8 cellular contexts compared by ENCODE assay signal in genomic region chr7:129948877-129949291, GRCh38. TPM values are rescaled to one million over a fixed set of nuclear protein-coding genes. Genes with fewer than 3 reads are reported as not detected.
DNase-seq lines count a peak whose midpoint lies in the region; ATAC-seq and TF ChIP-seq lines count a peak whose summit lies in the region.

No MANE protein-coding gene starts in this region.

- H3K4me1 ChIP-seq in Karpas-422 (ENCODE audit: low read length) (peaks cover 40% of the 10 kb centered on the region), SJSA1 (replicated peaks) (peaks cover 50% of the 10 kb centered on the region), testis (peaks cover 32% of the 10 kb centered on the region)

- 1 to 2% methylated on average over 10 of the region's 10 CpGs for WGBS in testis, 2 donors

- H3K36me3 ChIP-seq in Karpas-422 (ENCODE audit: insufficient read depth, low read length) = peaks cover 21% of the 10 kb centered on the region
- H3K36me3 ChIP-seq in SJSA1 = peaks cover 7% of the 10 kb centered on the region
- no peaks in the 10 kb centered on the region for H3K36me3 ChIP-seq in testis (ENCODE audit: low read depth, missing control alignments)

- no peaks in the 10 kb centered on the region for H4K20me1 ChIP-seq in Karpas-422 (ENCODE audit: insufficient read depth, low read depth, low read length)

- DNase-seq in DMS53 (lab: John Stamatoyannopoulos, UW) (peak; percentile 98), Karpas-422 (peak; percentile 93), SJSA1 (ENCODE audit: low read depth in 1 of 2, low spot score in 2 of 2) (peak; percentile 88 to 90), glutamatergic neuron (peak; percentile 86), omental fat pad (ENCODE audit: low spot score) (peak; percentile 57), testis (peak; percentile 94)
- peak; percentile 93 for DNase-seq in activated naive CD4-positive, alpha-beta T cell treated with anti-CD3 and anti-CD28 coated beads, Interleukin-2, amount 10 ng/mL, durations not matched to agents 7 days and 5 days

- intact Hi-C loops in testis (cut with DNase I; ENCODE audit: low total_unique reads) = no loop called here

- peak overlapping the region; percentile 89 for H3K27ac ChIP-seq in Karpas-422 (ENCODE audit: low read length)
- peak overlapping the region; percentile 57 for H3K27ac ChIP-seq in SJSA1
- H3K27ac ChIP-seq in testis = peak overlapping the region; percentile 98 to 99

- H3K9me2 ChIP-seq in Karpas-422 (replicated peaks; ENCODE audit: insufficient read depth, low read length) = no peaks in the 10 kb centered on the region

- H3K4me3 ChIP-seq in Karpas-422 (ENCODE audit: low read length) (peak overlapping the region; percentile 92), SJSA1 (peak overlapping the region; percentile 89), testis (peak overlapping the region in 1 of 2 donors; percentile 98)

- peaks cover 21% of the 10 kb centered on the region for H3K36me3 Mint-ChIP-seq in activated naive CD4-positive, alpha-beta T cell treated with anti-CD3 and anti-CD28 coated beads, Interleukin-2, amount 10 ng/mL, durations not matched to agents 7 days and 5 days
- no peaks in the 10 kb centered on the region for H3K36me3 Mint-ChIP-seq in glutamatergic neuron (ENCODE audit: unreplicated experiment)

- H2AFZ ChIP-seq in Karpas-422 (ENCODE audit: low read length) = no peak overlapping the region

- H3K79me2 ChIP-seq in Karpas-422 (ENCODE audit: low read length) = peaks cover 84% of the 10 kb centered on the region

- TF ChIP-seq CTCF in glutamatergic neuron (IDR thresholded peaks at IDR 0.05; ENCODE audit: partially characterized antibody, unreplicated experiment) (no peak), omental fat pad (IDR thresholded peaks at IDR 0.05) (no peak), testis (IDR thresholded peaks at IDR 0.05) (no peak)

- H3K9ac ChIP-seq in Karpas-422 (ENCODE audit: low read length) = peak overlapping the region; percentile 87

- CTCF ChIA-PET in activated naive CD4-positive, alpha-beta T cell treated with anti-CD3 and anti-CD28 coated beads, Interleukin-2, amount 10 ng/mL, durations not matched to agents 7 days and 5 days (lab: Charles Lee) = no interaction called here

- H3K27me3 Mint-ChIP-seq in activated naive CD4-positive, alpha-beta T cell treated with anti-CD3 and anti-CD28 coated beads, Interleukin-2, amount 10 ng/mL, durations not matched to agents 7 days and 5 days = peaks cover 5% of the 10 kb centered on the region
- H3K27me3 Mint-ChIP-seq in glutamatergic neuron (ENCODE audit: unreplicated experiment) = peaks cover 13% of the 10 kb centered on the region

- peak overlapping the region; percentile 88 for H3K4me2 ChIP-seq in Karpas-422 (ENCODE audit: low read depth, low read length, poor library complexity, severe bottlenecking)

- H3K9me3 Mint-ChIP-seq in activated naive CD4-positive, alpha-beta T cell treated with anti-CD3 and anti-CD28 coated beads, Interleukin-2, amount 10 ng/mL, durations not matched to agents 7 days and 5 days = no peaks in the 10 kb centered on the region
- H3K9me3 Mint-ChIP-seq in glutamatergic neuron (ENCODE audit: unreplicated experiment) = peaks cover 17% of the 10 kb centered on the region

- no peak overlapping the region for H3K27ac Mint-ChIP-seq in activated naive CD4-positive, alpha-beta T cell treated with anti-CD3 and anti-CD28 coated beads, Interleukin-2, amount 10 ng/mL, durations not matched to agents 7 days and 5 days
- no peak overlapping the region for H3K27ac Mint-ChIP-seq in glutamatergic neuron (ENCODE audit: unreplicated experiment)

- H3K9me3 ChIP-seq in Karpas-422 (ENCODE audit: low read length) (no peaks in the 10 kb centered on the region), SJSA1 (replicated peaks) (no peaks in the 10 kb centered on the region), testis (no peaks in the 10 kb centered on the region)

- ATAC-seq in GM21717 (IDR thresholded peaks at IDR 0.05; ENCODE audit: unreplicated experiment) = peak; percentile 50
- ATAC-seq in omental fat pad (ENCODE audit: low FRiP score) = peak; percentile 34

- H3K27me3 ChIP-seq in Karpas-422 (ENCODE audit: low read length) = no peaks in the 10 kb centered on the region
- no peaks in the 10 kb centered on the region for H3K27me3 ChIP-seq in SJSA1 (replicated peaks)
- H3K27me3 ChIP-seq in testis = no peaks in the 10 kb centered on the region

- H3K4me3 Mint-ChIP-seq in activated naive CD4-positive, alpha-beta T cell treated with anti-CD3 and anti-CD28 coated beads, Interleukin-2, amount 10 ng/mL, durations not matched to agents 7 days and 5 days = no peak overlapping the region
- no peak overlapping the region for H3K4me3 Mint-ChIP-seq in glutamatergic neuron (ENCODE audit: unreplicated experiment)

- peak; percentile 21 for TF ChIP-seq POLR2A in testis (IDR thresholded peaks at IDR 0.05)

- peaks cover 22% of the 10 kb centered on the region for H3K4me1 Mint-ChIP-seq in activated naive CD4-positive, alpha-beta T cell treated with anti-CD3 and anti-CD28 coated beads, Interleukin-2, amount 10 ng/mL, durations not matched to agents 7 days and 5 days
- H3K4me1 Mint-ChIP-seq in glutamatergic neuron (ENCODE audit: low read depth, unreplicated experiment) = peaks cover 6% of the 10 kb centered on the region

RNA-seq across cellular contexts. Expression of gene UBE2H, which starts 3.9 kb away (rescaled TPM):
- 34.7 and 37.3 TPM in 2 replicates for total RNA-seq in Karpas-422 (2014; rRNA removed; shearing (Covaris generic); ENCODE audit: low replicate concordance)
- total RNA-seq in SJSA1 (2014; rRNA removed; shearing (Covaris generic)) = 42.8 and 53.1 TPM in 2 replicates
- 100 TPM for total RNA-seq in glutamatergic neuron (ENCODE audit: unreplicated experiment)
- 10 to 100 TPM; 57.2 to 92.6 (median 85.7) TPM for total RNA-seq in omental fat pad
- 100 to 1,000 TPM; 126 to 130 TPM for total RNA-seq in testis
- 93.5 TPM for polyA plus RNA-seq in testis (ENCODE audit: insufficient read depth, low read depth, low replicate concordance)
